22 cellular contexts compared by ENCODE assay signal in the genomic region with DNA sequence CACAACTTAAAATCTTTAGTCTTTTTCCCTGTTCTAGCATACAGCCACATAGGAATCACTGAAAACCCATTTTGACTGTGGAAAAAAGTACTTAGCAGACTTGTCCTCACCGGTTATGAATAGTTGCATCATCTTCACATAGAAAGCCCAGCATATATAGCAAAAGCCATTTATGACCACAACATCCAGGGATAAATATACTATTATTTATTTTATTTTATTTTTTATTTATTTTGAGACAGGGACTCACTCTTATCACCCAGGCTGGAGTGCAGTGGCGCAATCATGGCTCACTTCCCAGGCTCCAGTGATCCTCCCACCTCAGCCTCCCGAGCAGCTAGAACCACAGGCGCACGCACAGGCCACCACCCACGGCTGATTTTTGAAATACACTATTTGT.
DNase-seq lines count a peak whose midpoint lies in the region; ATAC-seq and TF ChIP-seq lines count a peak whose summit lies in the region.
"Had no signal": no experiment of that assay in that cellular context is flagged by ENCODE, and none has a peak within 500 bp of the region (broad histone marks: within the 10 kb centered on the region; RNA-seq: fewer than 3 reads in every experiment).

No MANE protein-coding gene starts in this region.

- no peak overlapping the region for H3K23ac ChIP-seq in IMR-90 (ENCODE audit: low read depth, low read length)

- TF ChIP-seq RAD21 in IMR-90 (IDR thresholded peaks at IDR 0.05; ENCODE audit: low read length) = no peak

- no peak overlapping the region for H4K8ac ChIP-seq in IMR-90 (ENCODE audit: low read depth in 2 of 2, low read length in 2 of 2)

- H3K36me3 Mint-ChIP-seq in MCF 10A (ENCODE audit: insufficient read depth, unreplicated experiment) (peaks cover 56% of the 10 kb centered on the region), mesothelial cell of epicardium (peaks cover 34% of the 10 kb centered on the region)
- H3K36me3 Mint-ChIP-seq in stimulated activated effector memory CD8-positive, alpha-beta T cell treated with anti-CD3 and anti-CD28 coated beads, Interleukin-12 subunit alpha, Interleukin-12 subunit beta, amount 100 ng/mL, for 72 hours = peaks cover 53% of the 10 kb centered on the region

- H3K4me3 Mint-ChIP-seq in MCF 10A (ENCODE audit: unreplicated experiment) (no peak overlapping the region), mesothelial cell of epicardium (no peak overlapping the region)
- H3K4me3 Mint-ChIP-seq in stimulated activated effector memory CD8-positive, alpha-beta T cell treated with anti-CD3 and anti-CD28 coated beads, Interleukin-12 subunit alpha, Interleukin-12 subunit beta, amount 100 ng/mL, for 72 hours = no peak overlapping the region
- H3K4me3 Mint-ChIP-seq: CD8-positive, alpha-beta memory T cell had no signal

- CTCF ChIA-PET in MCF 10A (lab: Yijun Ruan, JAX) (interaction anchor here (1.2 kb wide), 1 partner anchor 528 kb away, joined by 3 read pairs; no protein-coding TSS in a partner anchor), mammary epithelial cell (lab: Charles Lee; ENCODE audit: low non-redundant PET) (no interaction called here), IMR-90 (lab: Yijun Ruan, JAX) (no interaction called here)

- 84% methylated on average over 6 of the region's 6 CpGs for WGBS in mammary epithelial cell (ENCODE audit: low coverage, missing lambda C conversion rate)
- no CpG with 5 or more reads among the region's 6 CpGs for WGBS in IMR-90 (ENCODE audit: extremely low coverage in 2 of 2, insufficient read length in 1 of 2), 2 experiments

- TF ChIP-seq CTCF in MCF 10A (IDR thresholded peaks at IDR 0.05; ENCODE audit: unreplicated experiment) (no peak), mammary epithelial cell (conservative IDR thresholded peaks at IDR 0.05 in 1 of 2, IDR thresholded peaks at IDR 0.05 in 1 of 2; ENCODE audit: extremely low read depth in 1 of 2, insufficient read depth in 1 of 2, low read depth in 1 of 2, low read length in 2 of 2) (no peak), IMR-90 (conservative IDR thresholded peaks at IDR 0.05; ENCODE audit: low read depth, low read length) (no peak), cardiac fibroblast (IDR thresholded peaks at IDR 0.05; ENCODE audit: low read depth, low read length) (no peak), mesothelial cell of epicardium (IDR thresholded peaks at IDR 0.05; ENCODE audit: unreplicated experiment) (no peak)

- no peaks in the 10 kb centered on the region for H3K27me3 ChIP-seq in mammary epithelial cell (ENCODE audit: insufficient read depth, low read length)
- no peaks in the 10 kb centered on the region for H3K27me3 ChIP-seq in IMR-90 (ENCODE audit: control insufficient read depth, insufficient read depth, low read length)
- H3K27me3 ChIP-seq: BLaER1, MG63, Peyer's patch had no signal

- dilution Hi-C loops in mammary epithelial cell (cut with HindIII; ENCODE audit: low sequenced_read_pairs) = no loop called here
- dilution Hi-C loops in IMR-90 (cut with HindIII; ENCODE audit: low sequenced_read_pairs, unreplicated experiment) = no loop called here

- H2BK5ac ChIP-seq in IMR-90 (ENCODE audit: low read depth, low read length, poor library complexity, severe bottlenecking) = no peak overlapping the region

- BruUV-seq in MCF 10A (replicated peaks; lab: Mats Ljungman, UMichigan) (no TSS peak), mammary epithelial cell (replicated peaks; lab: Mats Ljungman, UMichigan) (no TSS peak), IMR-90 (replicated peaks; lab: Mats Ljungman, UMichigan) (no TSS peak)

- H3K27ac Mint-ChIP-seq in MCF 10A (ENCODE audit: low read depth, unreplicated experiment) = no peak overlapping the region
- H3K27ac Mint-ChIP-seq in stimulated activated effector memory CD8-positive, alpha-beta T cell treated with anti-CD3 and anti-CD28 coated beads, Interleukin-12 subunit alpha, Interleukin-12 subunit beta, amount 100 ng/mL, for 72 hours = peak overlapping the region; percentile 41
- no peak overlapping the region for H3K27ac Mint-ChIP-seq in mesothelial cell of epicardium
- H3K27ac Mint-ChIP-seq: CD8-positive, alpha-beta memory T cell had no signal

- no peak overlapping the region for H3K9ac ChIP-seq in mammary epithelial cell (ENCODE audit: insufficient read depth, low read length)
- H3K9ac ChIP-seq in IMR-90 (ENCODE audit: low read depth, low read length) = no peak overlapping the region
- H3K9ac ChIP-seq: BLaER1 had no signal

- no peaks in the 10 kb centered on the region for H3K4me1 Mint-ChIP-seq in MCF 10A (ENCODE audit: insufficient read depth, unreplicated experiment)
- peaks cover 36% of the 10 kb centered on the region for H3K4me1 Mint-ChIP-seq in stimulated activated effector memory CD8-positive, alpha-beta T cell treated with anti-CD3 and anti-CD28 coated beads, Interleukin-12 subunit alpha, Interleukin-12 subunit beta, amount 100 ng/mL, for 72 hours
- H3K4me1 Mint-ChIP-seq in mesothelial cell of epicardium = peaks cover 1% of the 10 kb centered on the region

- H2AK9ac ChIP-seq in IMR-90 (replicated peaks; ENCODE audit: low read depth, low read length, poor library complexity) = no peak overlapping the region

- no peak for TF ChIP-seq POLR2A in IMR-90 (IDR thresholded peaks at IDR 0.05; ENCODE audit: low read depth, low read length)

- H2BK120ac ChIP-seq in IMR-90 (ENCODE audit: low read depth, low read length) = no peak overlapping the region

- H3K4me1 ChIP-seq in mammary epithelial cell (ENCODE audit: insufficient read depth, low read length) (peaks cover 8% of the 10 kb centered on the region), IMR-90 (ENCODE audit: control insufficient read depth, insufficient read depth, low read length) (0 out of 2 replicates have a peak, but pooled peaks cover 2% of the 10 kb centered on the region)
- H3K4me1 ChIP-seq: Peyer's patch had no signal

- H3K9me3 Mint-ChIP-seq in MCF 10A (ENCODE audit: unreplicated experiment) (no peaks in the 10 kb centered on the region), mesothelial cell of epicardium (peaks cover 18% of the 10 kb centered on the region)
- no peaks in the 10 kb centered on the region for H3K9me3 Mint-ChIP-seq in stimulated activated effector memory CD8-positive, alpha-beta T cell treated with anti-CD3 and anti-CD28 coated beads, Interleukin-12 subunit alpha, Interleukin-12 subunit beta, amount 100 ng/mL, for 72 hours

- H3K79me2 ChIP-seq in mammary epithelial cell (ENCODE audit: insufficient read depth, low read length) = peaks cover 4% of the 10 kb centered on the region

- peaks cover 6% of the 10 kb centered on the region; the same call in 1 of the 2 replicates for H3K9me1 ChIP-seq in IMR-90 (ENCODE audit: insufficient read depth, low read length)

- no peak overlapping the region for H3K18ac ChIP-seq in IMR-90 (ENCODE audit: low read depth, low read length)

- H2AFZ ChIP-seq in mammary epithelial cell (ENCODE audit: low read depth, low read length) (no peak overlapping the region), IMR-90 (replicated peaks; ENCODE audit: low read length, poor library complexity) (no peak overlapping the region)

- H3K56ac ChIP-seq in IMR-90 (ENCODE audit: extremely low read depth, insufficient read depth, low read length) = no peak overlapping the region

- no peak overlapping the region for H3K14ac ChIP-seq in IMR-90 (replicated peaks; ENCODE audit: low read depth, low read length)

- H3K27ac ChIP-seq in mammary epithelial cell (ENCODE audit: insufficient read depth, low read depth, low read length) = no peak overlapping the region
- no peak overlapping the region for H3K27ac ChIP-seq in IMR-90 (ENCODE audit: insufficient read depth, low read length)
- H3K27ac ChIP-seq: BLaER1, Peyer's patch had no signal

- H3K4me2 ChIP-seq in mammary epithelial cell (ENCODE audit: insufficient read depth, low read depth, low read length) = no peak overlapping the region
- H3K4me2 ChIP-seq in IMR-90 (ENCODE audit: low read depth, low read length) = no peak overlapping the region
- H3K4me2 ChIP-seq: BLaER1 had no signal

- peaks cover 0 to 10% of the 10 kb centered on the region in 2 experiments; a peak in 2 of 4 replicates for H3K79me1 ChIP-seq in IMR-90 (ENCODE audit: low read depth in 1 of 2, low read length in 2 of 2)

- H3K9me3 ChIP-seq in mammary epithelial cell (replicated peaks; ENCODE audit: insufficient read depth, low read length) (no peaks in the 10 kb centered on the region), IMR-90 (ENCODE audit: control insufficient read depth, insufficient read depth, low read length) (peaks cover 1% of the 10 kb centered on the region; the same call in 1 of the 2 replicates)
- H3K9me3 ChIP-seq: Peyer's patch had no signal

- H4K20me1 ChIP-seq in mammary epithelial cell (ENCODE audit: insufficient read depth, low read length) (no peaks in the 10 kb centered on the region), IMR-90 (ENCODE audit: insufficient read depth, low read length) (no peaks in the 10 kb centered on the region; the same call in 1 of the 2 replicates)

- POLR2A ChIA-PET in MCF 10A (lab: Yijun Ruan, JAX) (interaction anchor here (1.8 kb wide), 1 partner anchor 11 kb away, joined by 6 read pairs; no protein-coding TSS in a partner anchor), IMR-90 (lab: Charles Lee; ENCODE audit: unreplicated experiment) (no interaction called here)

- no peaks in the 10 kb centered on the region for H3K27me3 Mint-ChIP-seq in MCF 10A (ENCODE audit: insufficient read depth, unreplicated experiment)
- no peaks in the 10 kb centered on the region for H3K27me3 Mint-ChIP-seq in mesothelial cell of epicardium (ENCODE audit: low read depth)
- H3K27me3 Mint-ChIP-seq: CD8-positive, alpha-beta memory T cell had no signal

- no peak for ATAC-seq in IMR-90 (ENCODE audit: low read depth)
- ATAC-seq in stimulated activated effector memory CD8-positive, alpha-beta T cell treated with anti-CD3 and anti-CD28 coated beads, Interleukin-12 subunit alpha, Interleukin-12 subunit beta, amount 100 ng/mL, for 72 hours = no peak
- ATAC-seq: GM12878, Right ventricle myocardium inferior had no signal

- no peak overlapping the region for H2BK15ac ChIP-seq in IMR-90 (ENCODE audit: low read depth, low read length)

- no peak overlapping the region for H4K91ac ChIP-seq in IMR-90 (ENCODE audit: insufficient read depth, low read depth, low read length)

- no peak overlapping the region for H4K5ac ChIP-seq in IMR-90 (ENCODE audit: low read depth, low read length)

- in situ Hi-C loops in mammary epithelial cell (cut with MboI; ENCODE audit: low sequenced_read_pairs in 2 of 2) (no loop called here), IMR-90 (cut with MboI; ENCODE audit: low sequenced_read_pairs) (no loop called here)

- H3K4me3 ChIP-seq in mammary epithelial cell (replicated peaks in 1 of 3; ENCODE audit: insufficient read depth in 1 of 3, low read depth in 2 of 3, low read length in 3 of 3) (no peak overlapping the region), IMR-90 (ENCODE audit: insufficient read depth, low read depth, low read length) (no peak overlapping the region), cardiac fibroblast (replicated peaks in 1 of 2; ENCODE audit: low read depth in 2 of 2, low read length in 2 of 2) (no peak overlapping the region)
- H3K4me3 ChIP-seq: BLaER1, GM12878, MG63, Peyer's patch had no signal

- H3K36me3 ChIP-seq in mammary epithelial cell (ENCODE audit: insufficient read depth, low read length) (peaks cover 9% of the 10 kb centered on the region), IMR-90 (ENCODE audit: control insufficient read depth, insufficient read depth, low read length) (peaks cover 39% of the 10 kb centered on the region)

- intact Hi-C loops in MCF 10A (cut with micrococcal nuclease) = no loop called here
- intact Hi-C loops in mammary epithelial cell (cut with micrococcal nuclease) = no loop called here
- intact Hi-C loops in IMR-90 (cut with micrococcal nuclease) = no loop called here

- no peak overlapping the region for H3K4ac ChIP-seq in IMR-90 (ENCODE audit: low read depth, low read length)

- H2AK5ac ChIP-seq in IMR-90 (ENCODE audit: low read depth, low read length) = no peak overlapping the region

- H2BK20ac ChIP-seq in IMR-90 (ENCODE audit: low read depth, low read length) = no peak overlapping the region

- DNase-seq in MCF 10A (ENCODE audit: unreplicated experiment) = peak; percentile 60
- no peak for DNase-seq in mammary epithelial cell
- DNase-seq in IMR-90 = no peak
- DNase-seq in cardiac fibroblast (ENCODE audit: low read depth in 2 of 2) = peak; percentile 15 to 64
- DNase-seq in stimulated activated effector memory CD8-positive, alpha-beta T cell treated with anti-CD3 and anti-CD28 coated beads, Interleukin-12 subunit alpha, Interleukin-12 subunit beta, amount 100 ng/mL, for 72 hours (ENCODE audit: low spot score in 2 of 2) = no peak
- DNase-seq in mesothelial cell of epicardium (ENCODE audit: low spot score in 2 of 2, unreplicated experiment in 2 of 2) = no peak
- DNase-seq in GM19238 (ENCODE audit: insufficient read length, low spot score) = no peak
- no peak for DNase-seq in medulla oblongata (ENCODE audit: extremely low spot score)
- DNase-seq: CD8-positive, alpha-beta memory T cell; DMS53; EL; Karpas-422; MG63; NCI-H1092; NCI-H1436 treated with DMSO at 0.1 percent for 48 hours; NCI-H2029 treated with DMSO at 0.1 percent for 48 hours; NCI-H2171 treated with DMSO at 0.1 percent for 48 hours; NK-92 treated with Interleukin-12 subunit alpha and Interleukin-12 subunit beta, amount 100 ng/mL, for 24 hours; Peyer's patch had no signal

Comparison
In these comparisons a context has a peak if more than half of its experiments do, and no peak if none do; other contexts are left out.
1. DNase-seq: peak in MCF 10A (single experiment) and cardiac fibroblast (2 of 2); none in mammary epithelial cell (single experiment), IMR-90 (single experiment), stimulated activated effector memory CD8-positive, alpha-beta T cell treated with anti-CD3 and anti-CD28 coated beads, Interleukin-12 subunit alpha, Interleukin-12 subunit beta, amount 100 ng/mL, for 72 hours (0 of 2), mesothelial cell of epicardium (0 of 2), GM19238 (single experiment) and medulla oblongata (single experiment).